In genomic region chr13:110642291-110642981, GRCh38 we compare ENCODE assay signal across 25 cellular contexts. TPM values are rescaled to one million over a fixed set of nuclear protein-coding genes. Genes with fewer than 3 reads are reported as not detected.
DNase-seq lines count a peak whose midpoint lies in the region; ATAC-seq, FAIRE-seq and TF ChIP-seq lines count a peak whose summit lies in the region.
"Had no signal": no experiment of that assay in that cellular context is flagged by ENCODE, and none has a peak within 500 bp of the region (broad histone marks: within the 10 kb centered on the region; RNA-seq: fewer than 3 reads in every experiment).

No MANE protein-coding gene starts in this region.

- H4K5ac ChIP-seq in H1 (ENCODE audit: insufficient read length, low read depth, low read length), result no peak overlapping the region

- no peak overlapping the region for H3K4me3 Mint-ChIP-seq in activated CD8-positive, alpha-beta T cell treated with anti-CD3 and anti-CD28 coated beads for 36 hours
- H3K4me3 Mint-ChIP-seq in natural killer cell treated with Interleukin-12 subunit alpha and Interleukin-12 subunit beta and Interleukin-15 and Interleukin-18, amount 100 ng/mL, for 72 hours, result no peak overlapping the region
- H3K4me3 Mint-ChIP-seq: CD8-positive, alpha-beta T cell had no signal

- POLR2A ChIA-PET in HepG2 (lab: Yijun Ruan, JAX), result no interaction called here
- POLR2A ChIA-PET in H1 (lab: Charles Lee; ENCODE audit: partially characterized antibody), result no interaction called here
- POLR2A ChIA-PET in activated CD8-positive, alpha-beta T cell treated with anti-CD3 and anti-CD28 coated beads for 36 hours (lab: Charles Lee), result interaction anchor here (1.0 kb wide), 1 partner anchor 419 kb away, joined by 3 read pairs; no protein-coding TSS in a partner anchor

- intact Hi-C loops in HepG2 (cut with micrococcal nuclease; ENCODE audit: unreplicated experiment), result no loop called here
- intact Hi-C loops in right lobe of liver (cut with DNase I), result no loop called here
- intact Hi-C loops in activated CD8-positive, alpha-beta T cell treated with anti-CD3 and anti-CD28 coated beads for 36 hours (cut with micrococcal nuclease), result no loop called here

- H3K4me1 ChIP-seq in HepG2 (ENCODE audit: insufficient read depth, low read length), result no peaks in the 10 kb centered on the region
- H3K4me1 ChIP-seq in right lobe of liver, result peaks cover 0 to 46% (median 17%) of the 10 kb centered on the region in 4 donors
- peaks cover 0 to 11% (median 7%) of the 10 kb centered on the region in 4 experiments; a peak in 5 of 7 replicates for H3K4me1 ChIP-seq in H1 (replicated peaks in 1 of 4; ENCODE audit: control insufficient read depth in 3 of 4, insufficient read depth in 4 of 4, low read length in 3 of 4)
- peaks cover 0 to 9% of the 10 kb centered on the region in 2 donors for H3K4me1 ChIP-seq in neuronal stem cell (ENCODE audit: control insufficient read depth in 2 of 2, insufficient read depth in 1 of 2, low read depth in 1 of 2, low read length in 2 of 2)

- no peak for ATAC-seq in HepG2
- ATAC-seq in right lobe of liver, result no peak
- no peak for ATAC-seq in activated CD8-positive, alpha-beta T cell treated with anti-CD3 and anti-CD28 coated beads for 36 hours
- ATAC-seq in natural killer cell treated with Interleukin-12 subunit alpha and Interleukin-12 subunit beta and Interleukin-15 and Interleukin-18, amount 100 ng/mL, for 72 hours, result no peak
- ATAC-seq: CD8-positive, alpha-beta T cell; PC-3 had no signal

- H3K4ac ChIP-seq in H1 (replicated peaks; ENCODE audit: insufficient read length, low read depth, low read length) (no peak overlapping the region), neuronal stem cell (ENCODE audit: low read length) (no peak overlapping the region)

- in situ Hi-C loops in HepG2 (cut with HindIII; ENCODE audit: extremely low pct_ligation_motif_present, low pct_unique_long_range_greater_than_20kb), result no loop called here

- TF ChIP-seq EP300 in HepG2 (IDR thresholded peaks at IDR 0.05; ENCODE audit: low read depth in 2 of 2, low read length in 2 of 2), result no peak
- TF ChIP-seq EP300 in HepG2 (CRISPR knock-in tag; IDR thresholded peaks at IDR 0.05; ENCODE audit: borderline replicate concordance), result no peak
- no peak for TF ChIP-seq EP300 in H1 (IDR thresholded peaks at IDR 0.05; ENCODE audit: borderline replicate concordance in 1 of 2, low read depth in 2 of 2, low read length in 2 of 2)

- H3K4me3 ChIP-seq in HepG2 (replicated peaks in 1 of 3; ENCODE audit: insufficient read depth in 1 of 3, low read depth in 2 of 3, low read length in 3 of 3) (no peak overlapping the region), right lobe of liver (no peak overlapping the region), H1 (ENCODE audit: extremely low read depth in 1 of 4, insufficient read depth in 2 of 4, low read depth in 3 of 4, low read length in 4 of 4) (no peak overlapping the region), neuronal stem cell (ENCODE audit: low read length in 2 of 2) (no peak overlapping the region)
- H3K4me3 ChIP-seq: GM23248 had no signal

- H2AK5ac ChIP-seq in H1 (ENCODE audit: low read depth, low read length) (no peak overlapping the region), neuronal stem cell (ENCODE audit: low read depth, low read length) (no peak overlapping the region)

- H3K27ac ChIP-seq in HepG2 (ENCODE audit: extremely low read length, insufficient read depth, low read length) (no peak overlapping the region), right lobe of liver (peak overlapping the region in 1 of 3 donors; percentile 85), H1 (ENCODE audit: low read depth, low read length) (no peak overlapping the region), neuronal stem cell (replicated peaks; ENCODE audit: low read length) (no peak overlapping the region)
- H3K27ac ChIP-seq: GM23248 had no signal

- H3K4me1 Mint-ChIP-seq in activated CD8-positive, alpha-beta T cell treated with anti-CD3 and anti-CD28 coated beads for 36 hours (ENCODE audit: low read depth), result peaks cover 10% of the 10 kb centered on the region
- no peaks in the 10 kb centered on the region for H3K4me1 Mint-ChIP-seq in natural killer cell treated with Interleukin-12 subunit alpha and Interleukin-12 subunit beta and Interleukin-15 and Interleukin-18, amount 100 ng/mL, for 72 hours (ENCODE audit: low read depth in 2 of 2)

- BruUV-seq in HepG2 (replicated peaks; lab: Mats Ljungman, UMichigan), result no TSS peak

- TF ChIP-seq CTCF in HepG2 (CRISPR knock-in tag; IDR thresholded peaks at IDR 0.05) (no peak), right lobe of liver (IDR thresholded peaks at IDR 0.05) (no peak), H1 (IDR thresholded peaks at IDR 0.05; ENCODE audit: control extremely low read depth in 1 of 3, insufficient read depth in 1 of 3, low read depth in 1 of 3, low read length in 3 of 3) (no peak)
- no peak for TF ChIP-seq CTCF in activated CD8-positive, alpha-beta T cell treated with anti-CD3 and anti-CD28 coated beads for 36 hours (IDR thresholded peaks at IDR 0.05)

- H3K4me2 ChIP-seq in HepG2 (ENCODE audit: low read depth, low read length) (no peak overlapping the region), H1 (ENCODE audit: insufficient read depth in 1 of 2, low read depth in 2 of 2, low read length in 2 of 2) (no peak overlapping the region), neuronal stem cell (ENCODE audit: insufficient read depth, low read length, poor library complexity, severe bottlenecking) (no peak overlapping the region)

- no peaks in the 10 kb centered on the region for H3K27me3 Mint-ChIP-seq in activated CD8-positive, alpha-beta T cell treated with anti-CD3 and anti-CD28 coated beads for 36 hours
- H3K27me3 Mint-ChIP-seq in natural killer cell treated with Interleukin-12 subunit alpha and Interleukin-12 subunit beta and Interleukin-15 and Interleukin-18, amount 100 ng/mL, for 72 hours, result no peaks in the 10 kb centered on the region

- H3K18ac ChIP-seq in H1 (ENCODE audit: extremely low read depth, low read length), result no peak overlapping the region
- H3K18ac ChIP-seq in neuronal stem cell (ENCODE audit: low read length), result peak overlapping the region; percentile 57

- H3K9me3 Mint-ChIP-seq in activated CD8-positive, alpha-beta T cell treated with anti-CD3 and anti-CD28 coated beads for 36 hours, result no peaks in the 10 kb centered on the region
- H3K9me3 Mint-ChIP-seq in natural killer cell treated with Interleukin-12 subunit alpha and Interleukin-12 subunit beta and Interleukin-15 and Interleukin-18, amount 100 ng/mL, for 72 hours, result no peaks in the 10 kb centered on the region
- H3K9me3 Mint-ChIP-seq: CD8-positive, alpha-beta T cell had no signal

- no peak overlapping the region for H2BK20ac ChIP-seq in H1 (ENCODE audit: low read length)

- peaks cover 4% of the 10 kb centered on the region for H4K20me1 ChIP-seq in HepG2 (ENCODE audit: insufficient read depth, low read length)
- peaks cover 11 to 18% of the 10 kb centered on the region in 2 experiments for H4K20me1 ChIP-seq in H1 (replicated peaks in 1 of 2; ENCODE audit: control insufficient read depth in 1 of 2, insufficient read depth in 2 of 2, low read length in 2 of 2)

- H2BK12ac ChIP-seq in H1 (ENCODE audit: low read depth, low read length) (no peak overlapping the region), neuronal stem cell (ENCODE audit: low read length) (peak overlapping the region; percentile 73)

- H3K23me2 ChIP-seq in H1 (ENCODE audit: low read depth, low read length), result no peaks in the 10 kb centered on the region

- CTCF ChIA-PET in HepG2 (lab: Yijun Ruan, JAX; ENCODE audit: low intra/inter-chr PET ratio, low total read pairs), result no interaction called here
- CTCF ChIA-PET in H1 (lab: Charles Lee; ENCODE audit: partially characterized antibody), result interaction anchor here (1.6 kb wide), 1 partner anchor 115 kb away, joined by 3 read pairs; no protein-coding TSS in a partner anchor
- CTCF ChIA-PET in activated CD8-positive, alpha-beta T cell treated with anti-CD3 and anti-CD28 coated beads for 36 hours (lab: Charles Lee), result no interaction called here

- H2BK120ac ChIP-seq in H1 (replicated peaks; ENCODE audit: low read depth, low read length) (no peak overlapping the region), neuronal stem cell (ENCODE audit: low read depth, low read length) (no peak overlapping the region)

- H4K8ac ChIP-seq in H1 (ENCODE audit: extremely low read depth, insufficient read depth, low read length) (peak overlapping the region; percentile 8; the same call in 1 of the 2 replicates), neuronal stem cell (ENCODE audit: low read depth, low read length) (no peak overlapping the region)

- 97% methylated on average over 25 of the region's 40 CpGs for WGBS in HepG2 (ENCODE audit: low lambda C conversion rate)
- 89% methylated on average over 7 of the region's 40 CpGs for WGBS in right lobe of liver (ENCODE audit: insufficient coverage, low coverage, low lambda C conversion rate, missing lambda C conversion rate)
- WGBS in H1 (ENCODE audit: extremely low coverage in 1 of 2, insufficient coverage in 1 of 2, insufficient read length in 1 of 2, insufficient replicate concordance in 2 of 2, low coverage in 1 of 2, low lambda C conversion rate in 2 of 2, missing lambda C conversion rate in 1 of 2), 2 experiments, result 95% methylated on average over 34 of the region's 40 CpGs; no CpG with 5 or more reads in 1 of the 2 experiments
- no CpG with 5 or more reads among the region's 40 CpGs for WGBS in neuronal stem cell (ENCODE audit: extremely low coverage in 2 of 2, insufficient read length in 2 of 2, insufficient replicate concordance in 1 of 2), 2 donors

- H3K9ac ChIP-seq in HepG2 (ENCODE audit: insufficient read depth, low read depth, low read length) (no peak overlapping the region), H1 (replicated peaks in 1 of 4; ENCODE audit: extremely low read depth in 1 of 4, low read depth in 3 of 4, low read length in 3 of 4) (no peak overlapping the region), neuronal stem cell (ENCODE audit: low read depth, low read length, poor library complexity) (peak overlapping the region; percentile 70)
- H3K9ac ChIP-seq: GM23248 had no signal

- H3K36me3 Mint-ChIP-seq in activated CD8-positive, alpha-beta T cell treated with anti-CD3 and anti-CD28 coated beads for 36 hours (ENCODE audit: low read depth), result peaks cover 23% of the 10 kb centered on the region
- H3K36me3 Mint-ChIP-seq in natural killer cell treated with Interleukin-12 subunit alpha and Interleukin-12 subunit beta and Interleukin-15 and Interleukin-18, amount 100 ng/mL, for 72 hours, result no peaks in the 10 kb centered on the region

- H3K79me1 ChIP-seq in H1 (ENCODE audit: low read depth, low read length) (no peaks in the 10 kb centered on the region; the same call in 1 of the 2 replicates), neuronal stem cell (ENCODE audit: low read depth, low read length) (peaks cover 6% of the 10 kb centered on the region)

- H4K91ac ChIP-seq in H1 (replicated peaks; ENCODE audit: insufficient read length, low read length) (no peak overlapping the region), neuronal stem cell (ENCODE audit: low read depth, low read length, poor library complexity) (no peak overlapping the region)

- no peak overlapping the region for H2AFZ ChIP-seq in HepG2 (ENCODE audit: low read length)
- no peak overlapping the region for H2AFZ ChIP-seq in H1 (ENCODE audit: low read length)
- no peak overlapping the region for H2AFZ ChIP-seq in neuronal stem cell (ENCODE audit: low read length)
- H2AFZ ChIP-seq: GM23248 had no signal

- TF ChIP-seq RAD21 in HepG2 (CRISPR knock-in tag; IDR thresholded peaks at IDR 0.05) (no peak), H1 (IDR thresholded peaks at IDR 0.05 in 1 of 2, conservative IDR thresholded peaks at IDR 0.05 in 1 of 2; ENCODE audit: low read depth in 2 of 2, low read length in 2 of 2) (no peak)

- H3K56ac ChIP-seq in H1 (replicated peaks; ENCODE audit: insufficient read length, low read depth, low read length), result no peak overlapping the region

- no peak for DNase-seq in HepG2 (ENCODE audit: low spot score)
- DNase-seq in right lobe of liver, result no peak
- DNase-seq in H1 (ENCODE audit: low read depth in 1 of 2, low spot score in 2 of 2), result peak in 1 of 2 experiments; percentile 44
- DNase-seq in neuronal stem cell (ENCODE audit: low spot score), result no peak
- no peak for DNase-seq in activated CD8-positive, alpha-beta T cell treated with anti-CD3 and anti-CD28 coated beads for 36 hours
- no peak for DNase-seq in natural killer cell treated with Interleukin-12 subunit alpha and Interleukin-12 subunit beta and Interleukin-15 and Interleukin-18, amount 100 ng/mL, for 72 hours (ENCODE audit: low spot score)
- no peak for DNase-seq in erythroblast (lab: John Stamatoyannopoulos, UW)
- no peak for DNase-seq in NCI-H446 (lab: John Stamatoyannopoulos, UW)
- DNase-seq: AML-193; C1 segment of cervical spinal cord; Calu3; CD8-positive, alpha-beta T cell; DMS153; GM23248; HCEC 1CT; IMR-90; NCI-H1694; NCI-H2081; NCI-H2171; NCI-H345; NCI-H526; PC-3; SHP77 treated with DMSO at 0.1 percent for 48 hours had no signal

- H3K14ac ChIP-seq in H1 (ENCODE audit: insufficient read length), result no peak overlapping the region
- H3K14ac ChIP-seq in neuronal stem cell (ENCODE audit: low read length), result no peak overlapping the region

- no peaks in the 10 kb centered on the region for H3K27me3 ChIP-seq in HepG2 (ENCODE audit: control insufficient read depth in 1 of 2, insufficient read depth in 2 of 2, low read length in 2 of 2)
- no peaks in the 10 kb centered on the region for H3K27me3 ChIP-seq in right lobe of liver
- no peaks in the 10 kb centered on the region for H3K27me3 ChIP-seq in H1 (replicated peaks in 1 of 4; ENCODE audit: control insufficient read depth in 3 of 4, extremely low read depth in 1 of 4, insufficient read depth in 3 of 4, low read length in 3 of 4)
- H3K27me3 ChIP-seq in neuronal stem cell (ENCODE audit: control insufficient read depth in 3 of 3, insufficient read depth in 3 of 3, low read depth in 1 of 3, low read length in 3 of 3), result no peaks in the 10 kb centered on the region

- peaks cover 12 to 60% of the 10 kb centered on the region in 2 experiments; a peak in 4 of 5 replicates for H3K36me3 ChIP-seq in HepG2 (replicated peaks in 1 of 2; ENCODE audit: control insufficient read depth in 1 of 2, insufficient read depth in 2 of 2, low read length in 2 of 2)
- H3K36me3 ChIP-seq in right lobe of liver, result peaks cover under 1 to 47% (median 10%) of the 10 kb centered on the region in 4 donors
- H3K36me3 ChIP-seq in H1 (ENCODE audit: control insufficient read depth in 2 of 4, insufficient read depth in 4 of 4, low read length in 3 of 4), result peaks cover 2 to 30% (median 20%) of the 10 kb centered on the region in 4 experiments; a peak in 6 of 8 replicates
- H3K36me3 ChIP-seq in neuronal stem cell (replicated peaks in 1 of 2; ENCODE audit: control insufficient read depth in 2 of 2, insufficient read depth in 2 of 2, low read length in 2 of 2), result peaks cover 38 to 99% of the 10 kb centered on the region in 2 donors

- no peaks in the 10 kb centered on the region for H3K79me2 ChIP-seq in HepG2 (ENCODE audit: insufficient read depth, low read length)
- no peaks in the 10 kb centered on the region for H3K79me2 ChIP-seq in H1 (ENCODE audit: control insufficient read depth in 1 of 2, insufficient read depth in 2 of 2, low read length in 2 of 2)

- no peak for FAIRE-seq in HepG2 (lab: Jason Lieb, UNC)
- FAIRE-seq in H1 (lab: Jason Lieb, UNC), result no peak
- FAIRE-seq: GM12892, HTR-8/SVneo had no signal

- H2BK15ac ChIP-seq in H1 (ENCODE audit: low read length) (no peak overlapping the region), neuronal stem cell (ENCODE audit: low read length) (no peak overlapping the region)

- no peak overlapping the region; the same call in 1 of the 2 replicates for H2BK5ac ChIP-seq in H1 (ENCODE audit: low read depth, low read length)
- H2BK5ac ChIP-seq in neuronal stem cell (ENCODE audit: low read length), result peak overlapping the region; percentile 75

- no peak for TF ChIP-seq POLR2A in HepG2 (IDR thresholded peaks at IDR 0.05; ENCODE audit: insufficient read depth in 1 of 2, low read depth in 2 of 2, low read length in 2 of 2)
- no peak for TF ChIP-seq POLR2A in right lobe of liver (IDR thresholded peaks at IDR 0.05)
- TF ChIP-seq POLR2A in H1 (IDR thresholded peaks at IDR 0.05; ENCODE audit: control extremely low read depth in 1 of 2, low read depth in 2 of 2, low read length in 2 of 2), result no peak
- no peak for TF ChIP-seq POLR2A in erythroblast (IDR thresholded peaks at IDR 0.05; ENCODE audit: low read length)

- H3K27ac Mint-ChIP-seq in activated CD8-positive, alpha-beta T cell treated with anti-CD3 and anti-CD28 coated beads for 36 hours, result no peak overlapping the region
- no peak overlapping the region for H3K27ac Mint-ChIP-seq in natural killer cell treated with Interleukin-12 subunit alpha and Interleukin-12 subunit beta and Interleukin-15 and Interleukin-18, amount 100 ng/mL, for 72 hours
- H3K27ac Mint-ChIP-seq: CD8-positive, alpha-beta T cell had no signal

- no peaks in the 10 kb centered on the region for H3K9me3 ChIP-seq in HepG2 (ENCODE audit: low read length)
- H3K9me3 ChIP-seq in right lobe of liver, result no peaks in the 10 kb centered on the region
- H3K9me3 ChIP-seq in H1 (ENCODE audit: insufficient read depth in 2 of 2, low read depth in 1 of 2, low read length in 1 of 2), result no peaks in the 10 kb centered on the region
- H3K9me3 ChIP-seq in neuronal stem cell (replicated peaks in 1 of 2; ENCODE audit: control insufficient read depth in 2 of 2, insufficient read depth in 1 of 2, low read depth in 1 of 2, low read length in 2 of 2), result no peaks in the 10 kb centered on the region

- H3K23ac ChIP-seq in H1 (ENCODE audit: insufficient read length) (no peak overlapping the region), neuronal stem cell (ENCODE audit: low read depth, low read length, poor library complexity) (peak overlapping the region; percentile 98)

RNA-seq across cellular contexts. Expression of gene NAXD, which starts 27.1 kb away (rescaled TPM):
- total RNA-seq in HepG2 (2016; rRNA removed; fragmentation: Illumina TruSeq; extraction: Trizol) (18.5 and 19.0 TPM in 2 replicates), right lobe of liver (10 to 100 TPM; 24.2 to 41.9 (median 29.9) TPM)
- 5.5 and 6.3 TPM in 2 replicates for total RNA-seq in HepG2 (2016; cell fraction: cytosol; rRNA removed; fragmentation: Illumina TruSeq; extraction: Trizol; ENCODE audit: low read depth)
- total RNA-seq in HepG2 (2016; cell fraction: insoluble cytoplasmic fraction; rRNA removed; fragmentation: Illumina TruSeq; extraction: Trizol), result 18.9 and 19.7 TPM in 2 replicates
- 12.5 and 13.8 TPM in 2 replicates for total RNA-seq in HepG2 (2016; cell fraction: membrane; rRNA removed; fragmentation: Illumina TruSeq; extraction: Trizol)
- total RNA-seq in HepG2 (2016; cell fraction: nucleus; rRNA removed; fragmentation: Illumina TruSeq; extraction: Trizol), result 20.9 and 21.0 TPM in 2 replicates
- polyA plus RNA-seq in HepG2 (2011; rRNA removed) (23.2 and 27.0 TPM in 2 replicates), H1 (2011; rRNA removed) (35.5 and 38.2 TPM in 2 replicates)
- polyA plus RNA-seq in HepG2 (2011; cell fraction: cytosol; rRNA removed), result 24.7 and 25.6 TPM in 2 replicates
- polyA plus RNA-seq in HepG2 (2011; cell fraction: nucleus; rRNA removed), result 81.1 and 85.3 TPM in 2 replicates
- polyA plus RNA-seq in HepG2 (2012), result 18.2 and 22.0 TPM in 2 replicates
- polyA plus RNA-seq in HepG2 (2016; cell fraction: cytosol; fragmentation: Illumina TruSeq; extraction: Trizol; ENCODE audit: low read depth), result 5.1 and 5.8 TPM in 2 replicates
- 18.8 and 20.5 TPM in 2 replicates for polyA plus RNA-seq in HepG2 (2016; cell fraction: insoluble cytoplasmic fraction; fragmentation: Illumina TruSeq; extraction: Trizol; ENCODE audit: low read depth)
- 10.7 and 10.9 TPM in 2 replicates for polyA plus RNA-seq in HepG2 (2016; cell fraction: membrane; fragmentation: Illumina TruSeq; extraction: Trizol; ENCODE audit: low read depth)
- polyA plus RNA-seq in HepG2 (2016; cell fraction: nucleus; fragmentation: Illumina TruSeq; extraction: Trizol; ENCODE audit: insufficient read depth, low read depth), result 43.2 and 44.7 TPM in 2 replicates
- polyA minus RNA-seq in HepG2 (2011; rRNA and poly(A)+ RNA removed; ENCODE audit: low replicate concordance), result 19.3 and 20.3 TPM in 2 replicates
- 4.0 and 5.5 TPM in 2 replicates for polyA minus RNA-seq in HepG2 (2011; cell fraction: cytosol; rRNA and poly(A)+ RNA removed)
- polyA minus RNA-seq in HepG2 (2011; cell fraction: nucleus; rRNA and poly(A)+ RNA removed), result 19.4 and 22.9 TPM in 2 replicates
- 23.6 and 25.4 TPM in 2 replicates for total RNA-seq in H1 (2021; fragmentation: NEBNext Ultra II Directional; extraction: Animal tissue kit (Norgen Biotek cat#: 25700))
- polyA plus RNA-seq in H1 (2011; cell fraction: cytosol; rRNA removed), result 36.4 TPM
- 55.1 TPM for polyA plus RNA-seq in H1 (2011; cell fraction: nucleus; rRNA removed)
- 23.7 to 27.2 TPM (median 25.9 TPM) in 4 replicates for polyA plus RNA-seq in H1 (2012, experiment 1 of 2)
- 17.0 TPM for polyA plus RNA-seq in H1 (2012, experiment 2 of 2)
- 20.8 TPM for polyA plus RNA-seq in H1 (2013, experiment 1 of 2)
- 20.3 TPM for polyA plus RNA-seq in H1 (2013, experiment 2 of 2)
- 17.3 and 21.0 TPM in 2 replicates for polyA minus RNA-seq in H1 (2011; rRNA and poly(A)+ RNA removed)
- 8.7 TPM for polyA minus RNA-seq in H1 (2011; cell fraction: cytosol; rRNA and poly(A)+ RNA removed)
- polyA minus RNA-seq in H1 (2011; cell fraction: nucleus; rRNA and poly(A)+ RNA removed), result 14.9 TPM
- polyA plus RNA-seq in neuronal stem cell (2013, experiment 1 of 2), result 18.7 TPM
- polyA plus RNA-seq in neuronal stem cell (2013, experiment 2 of 2), result 18.2 TPM
- 10 to 100 TPM; 22.7 to 24.8 TPM for total RNA-seq in activated CD8-positive, alpha-beta T cell treated with anti-CD3 and anti-CD28 coated beads for 36 hours
- 10 to 100 TPM; 20.7 to 31.9 TPM for total RNA-seq in natural killer cell treated with Interleukin-12 subunit alpha and Interleukin-12 subunit beta and Interleukin-15 and Interleukin-18, amount 100 ng/mL, for 72 hours

Comparison
In these comparisons a context has a peak if more than half of its experiments do, and no peak if none do; other contexts are left out.
1. Of the 41 proteins assayed by ChIP-seq in both HepG2 and H1: peak only in HepG2: none; only in H1: POLR2AphosphoS5; in both: none; in neither: 40.